Comparison of ENCODE assay signal across 17 cellular contexts in the genomic region with DNA sequence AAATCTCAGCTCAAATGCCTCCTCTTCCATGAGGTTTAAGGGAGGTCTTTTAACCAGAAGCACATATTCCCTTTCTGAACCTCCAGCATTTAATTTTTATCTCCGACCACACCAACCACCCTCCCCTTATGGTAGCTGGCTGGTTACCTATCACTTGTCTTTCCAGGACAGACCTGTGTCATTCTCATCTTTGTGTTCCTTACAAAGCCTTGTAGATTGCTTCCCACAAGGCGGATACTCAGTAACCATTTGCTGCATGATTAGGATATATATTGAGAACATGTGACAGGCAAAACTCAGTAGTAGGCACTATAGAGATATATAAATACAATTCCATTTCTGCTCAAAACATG.
DNase-seq lines count a peak whose midpoint lies in the region; ATAC-seq and TF ChIP-seq lines count a peak whose summit lies in the region.
"Had no signal": no experiment of that assay in that cellular context is flagged by ENCODE, and none has a peak within 500 bp of the region (broad histone marks: within the 10 kb centered on the region; RNA-seq: fewer than 3 reads in every experiment).

No MANE protein-coding gene starts in this region.

- H3K9me3 ChIP-seq in GM23248 (ENCODE audit: low read depth) (no peaks in the 10 kb centered on the region), RWPE2 (ENCODE audit: severe bottlenecking) (no peaks in the 10 kb centered on the region), skeletal muscle satellite cell (replicated peaks; ENCODE audit: low read length) (no peaks in the 10 kb centered on the region)
- H3K9me3 ChIP-seq: BLaER1 treated with 17β-estradiol and CSF1 and Interleukin-3, amounts not matched to agents 10 nM and 100 nM had no signal

- H3K27ac ChIP-seq in GM23248 (peak overlapping the region; percentile 79), RWPE2 (ENCODE audit: poor library complexity, severe bottlenecking) (peak overlapping the region; percentile 94), epithelial cell of prostate (peak overlapping the region; percentile 81)
- H3K27ac ChIP-seq: BLaER1 treated with 17β-estradiol and CSF1 and Interleukin-3, amounts not matched to agents 10 nM and 100 nM; KMS-11 had no signal

- intact Hi-C loops in left colon (cut with DNase I, micrococcal nuclease): no loop called here

- H3K36me3 ChIP-seq in GM23248 (ENCODE audit: low read depth) (no peaks in the 10 kb centered on the region), RWPE2 (ENCODE audit: low read depth) (no peaks in the 10 kb centered on the region), skeletal muscle satellite cell (ENCODE audit: insufficient read depth, low read length) (no peaks in the 10 kb centered on the region)
- H3K36me3 ChIP-seq: BLaER1 treated with 17β-estradiol and CSF1 and Interleukin-3, amounts not matched to agents 10 nM and 100 nM; MG63 had no signal

- in situ Hi-C loops in GM23248 (cut with MboI): no loop called here

- ATAC-seq in RWPE2 (ENCODE audit: low read depth) (no peak), HG03378 (IDR thresholded peaks at IDR 0.05; ENCODE audit: unreplicated experiment) (no peak), left colon (no peak)
- ATAC-seq: GM12878 had no signal

- H3K9ac ChIP-seq in GM23248 (no peak overlapping the region), skeletal muscle satellite cell (ENCODE audit: low read depth, low read length) (peak overlapping the region; percentile 72)
- H3K9ac ChIP-seq: BLaER1 treated with 17β-estradiol and CSF1 and Interleukin-3, amounts not matched to agents 10 nM and 100 nM; KMS-11 had no signal

- H3K4me3 ChIP-seq in GM23248 (no peak overlapping the region), RWPE2 (ENCODE audit: severe bottlenecking) (no peak overlapping the region), skeletal muscle satellite cell (ENCODE audit: low read length) (no peak overlapping the region)
- H3K4me3 ChIP-seq: BLaER1 treated with 17β-estradiol and CSF1 and Interleukin-3, amounts not matched to agents 10 nM and 100 nM; GM12878; MG63 had no signal

- no peaks in the 10 kb centered on the region for H3K79me2 ChIP-seq in GM23248 (ENCODE audit: insufficient read depth)

- DNase-seq in GM23248 (no peak), RWPE2 (ENCODE audit: low spot score) (no peak), epithelial cell of prostate (ENCODE audit: low read depth, low spot score) (no peak), activated gamma-delta T cell treated with Interleukin-2 at 50 U/mL for 16 hours (no peak), AG20443 (ENCODE audit: low spot score) (no peak), left colon (no peak)
- DNase-seq: GDM1, NCI-H1092 treated with DMSO at 0.1 percent for 48 hours, NCI-H2081 treated with DMSO at 0.1 percent for 48 hours, NCI-H510A treated with DMSO at 0.1 percent for 48 hours, SHP77 treated with DMSO at 0.1 percent for 48 hours had no signal

- H4K20me1 ChIP-seq in GM23248 (ENCODE audit: insufficient read depth): no peaks in the 10 kb centered on the region
- H4K20me1 ChIP-seq: BLaER1 treated with 17β-estradiol and CSF1 and Interleukin-3, amounts not matched to agents 10 nM and 100 nM had no signal

- H3K27me3 ChIP-seq in GM23248 (replicated peaks; ENCODE audit: insufficient read depth) (no peaks in the 10 kb centered on the region), RWPE2 (ENCODE audit: insufficient read depth, poor library complexity, severe bottlenecking) (no peaks in the 10 kb centered on the region), skeletal muscle satellite cell (ENCODE audit: control insufficient read depth, insufficient read depth, low read length) (no peaks in the 10 kb centered on the region)
- H3K27me3 ChIP-seq: BLaER1 treated with 17β-estradiol and CSF1 and Interleukin-3, amounts not matched to agents 10 nM and 100 nM; MG63 had no signal

- H2AFZ ChIP-seq in GM23248: no peak overlapping the region

- 84 to 85% methylated on average over 2 of the region's 2 CpGs for WGBS in GM23248 (ENCODE audit: low coverage in 1 of 2, low lambda C conversion rate in 2 of 2, missing lambda C conversion rate in 2 of 2), 2 experiments

- peaks cover 72% of the 10 kb centered on the region for H3F3A ChIP-seq in GM23248 (ENCODE audit: insufficient read depth)

- peaks cover 63% of the 10 kb centered on the region for H3K4me1 ChIP-seq in GM23248 (ENCODE audit: insufficient read depth)
- H3K4me1 ChIP-seq in RWPE2 (ENCODE audit: insufficient read depth, poor library complexity, severe bottlenecking): peaks cover 52% of the 10 kb centered on the region
- H3K4me1 ChIP-seq in skeletal muscle satellite cell (ENCODE audit: control insufficient read depth, insufficient read depth, low read length): peaks cover 64% of the 10 kb centered on the region

- H3K4me2 ChIP-seq in GM23248 (ENCODE audit: unreplicated experiment) (peak overlapping the region; percentile 63), skeletal muscle satellite cell (ENCODE audit: low read length) (no peak overlapping the region)
- H3K4me2 ChIP-seq: KMS-11 had no signal

- no peak for TF ChIP-seq CTCF in RWPE2 (IDR thresholded peaks at IDR 0.05; ENCODE audit: poor library complexity, severe bottlenecking)

- H3K9me2 ChIP-seq in GM23248 (ENCODE audit: insufficient read depth): no peaks in the 10 kb centered on the region
